33 cellular contexts compared by ENCODE assay signal in genomic region chr10:105288613-105289012, GRCh38.
"Had no signal": no experiment of that assay in that cellular context is flagged by ENCODE, and none has a peak within 500 bp of the region (broad histone marks: within the 10 kb centered on the region; RNA-seq: fewer than 3 reads in every experiment).

No MANE protein-coding gene starts in this region.

- H3K27me3 ChIP-seq: MG63 had no signal

- DNase-seq: Karpas-422, Kasumi-1, MG63, MM.1S, MV-4-11, NCI-H1048, NCI-H1092, NCI-H1092 treated with DMSO at 0.1 percent for 48 hours, NCI-H1105, NCI-H1105 treated with DMSO at 0.1 percent for 48 hours, NCI-H1417, NCI-H1417 treated with DMSO at 0.1 percent for 48 hours, NCI-H1436, NCI-H1436 treated with DMSO at 0.1 percent for 48 hours, NCI-H146, NCI-H1694, NCI-H1694 treated with DMSO at 0.1 percent for 48 hours, NCI-H187, NCI-H187 treated with DMSO at 0.1 percent for 48 hours, NCI-H1930, NCI-H2029, NCI-H2029 treated with DMSO at 0.1 percent for 48 hours, NCI-H2081, NCI-H2081 treated with DMSO at 0.1 percent for 48 hours, NCI-H2107, NCI-H2171, NCI-H2171 treated with DMSO at 0.1 percent for 48 hours, NCI-H2227 treated with DMSO at 0.1 percent for 48 hours, NCI-H226, NCI-H345, NCI-H510A, NCI-H524, NCI-H524 treated with DMSO at 0.1 percent for 48 hours had no signal

- H3K9me3 ChIP-seq: MG63 had no signal

- H3K4me3 ChIP-seq: MG63 had no signal

- H3K36me3 ChIP-seq: MG63 had no signal
